ENCODE assay signal across 8 cellular contexts in genomic region chr1:161185732-161186311, GRCh38. TPM values are rescaled to one million over a fixed set of nuclear protein-coding genes. Genes with fewer than 3 reads are reported as not detected.
DNase-seq lines count a peak whose midpoint lies in the region; ATAC-seq, FAIRE-seq and TF ChIP-seq lines count a peak whose summit lies in the region.

No MANE protein-coding gene starts in this region.

- ATAC-seq in GM19324 (IDR thresholded peaks at IDR 0.05; ENCODE audit: low FRiP score, unreplicated experiment) (peak; percentile 15), HG03565 (IDR thresholded peaks at IDR 0.05; ENCODE audit: unreplicated experiment) (peak; percentile 21), GM12878 (peak; percentile 63), pancreas (peak in 3 of 4 donors; percentile 21 to 61 (median 55))

- H3K9ac ChIP-seq in GM12878 (ENCODE audit: control insufficient read depth, insufficient read depth, low read length), result peak overlapping the region; percentile 59

- RAD21 ChIA-PET in GM12878 (lab: Charles Lee; ENCODE audit: unreplicated experiment), result interaction anchor here (1.0 to 2.4 kb wide), 6 partner anchors 9 to 120 kb away, joined by 3 to 13 read pairs (median 8); partner anchors contain the start of genes NDUFS2 and TOMM40L

- no peak for DNase-seq in A673 (ENCODE audit: low spot score)
- DNase-seq in GM12878 (ENCODE audit: low read depth, low spot score), result peak; percentile 73
- no peak for DNase-seq in pancreas
- DNase-seq in NCI-H2081 treated with DMSO at 0.1 percent for 48 hours (lab: John Stamatoyannopoulos, UW), result no peak
- DNase-seq in SHP77 (lab: John Stamatoyannopoulos, UW), result no peak
- no peak for DNase-seq in NCI-H1417 (lab: John Stamatoyannopoulos, UW)

- no peak for TF ChIP-seq RAD21 in GM12878 (IDR thresholded peaks at IDR 0.05; ENCODE audit: insufficient read depth, low read depth, low read length)

- H3K36me3 ChIP-seq in A673 (ENCODE audit: insufficient read depth, low read length, poor library complexity, severe bottlenecking), result peaks cover 4% of the 10 kb centered on the region
- no peaks in the 10 kb centered on the region for H3K36me3 ChIP-seq in GM12878 (ENCODE audit: control insufficient read depth in 2 of 2, insufficient read depth in 2 of 2, low read length in 1 of 2)
- H3K36me3 ChIP-seq in pancreas, result no peaks in the 10 kb centered on the region

- CTCF ChIA-PET in A673 (lab: Charles Lee), result interaction anchor here (0.6 kb wide), 1 partner anchor 215 kb away, joined by 6 read pairs; no protein-coding TSS in a partner anchor
- CTCF ChIA-PET in GM12878 (lab: Yijun Ruan, JAX), result interaction anchor here (1.0 to 4.5 kb wide), 11 partner anchors 9 to 196 kb away, joined by 3 to 30 read pairs (median 4); partner anchors contain the start of genes B4GALT3, NDUFS2, PPOX and TOMM40L

- in situ Hi-C loops in GM12878 (cut with MboI), result no loop called here

- H3K9me3 ChIP-seq in A673 (ENCODE audit: low read depth, low read length, poor library complexity, severe bottlenecking) (no peaks in the 10 kb centered on the region), GM12878 (replicated peaks; ENCODE audit: control insufficient read depth, insufficient read depth, low read length) (no peaks in the 10 kb centered on the region), pancreas (no peaks in the 10 kb centered on the region)

- TF ChIP-seq CTCF in A673 (conservative IDR thresholded peaks at IDR 0.05; ENCODE audit: low read depth, low read length) (no peak), GM12878 (IDR thresholded peaks at IDR 0.05 in 2 of 3, conservative IDR thresholded peaks at IDR 0.05 in 1 of 3; ENCODE audit: control insufficient read depth in 2 of 3, extremely low read depth in 1 of 3, insufficient read depth in 1 of 3, low read depth in 3 of 3, low read length in 3 of 3) (no peak), pancreas (IDR thresholded peaks at IDR 0.05) (no peak)

- no peaks in the 10 kb centered on the region for H4K20me1 ChIP-seq in GM12878 (ENCODE audit: control insufficient read depth, insufficient read depth)

- WGBS in GM12878 (ENCODE audit: insufficient coverage, insufficient replicate concordance, low lambda C conversion rate, missing lambda C conversion rate), result 0% methylated on average over 2 of the region's 2 CpGs
- WGBS in pancreas, 2 donors, result 46 to 47% methylated on average over 2 of the region's 2 CpGs

- H2AFZ ChIP-seq in GM12878 (ENCODE audit: control insufficient read depth, low read depth, low read length), result peak overlapping the region; percentile 49

- FAIRE-seq in GM12878 (lab: Jason Lieb, UNC) (peak; percentile 71), pancreas (lab: Jason Lieb, UNC) (no peak)

- H3K4me1 ChIP-seq in A673 (ENCODE audit: insufficient read depth, low read length, poor library complexity, severe bottlenecking), result peaks cover 13% of the 10 kb centered on the region
- peaks cover 54% of the 10 kb centered on the region for H3K4me1 ChIP-seq in GM12878 (ENCODE audit: control insufficient read depth, insufficient read depth, low read length)
- no peaks in the 10 kb centered on the region for H3K4me1 ChIP-seq in pancreas

- peak overlapping the region; percentile 81 for H3K4me2 ChIP-seq in GM12878 (ENCODE audit: control insufficient read depth, insufficient read depth)

- peak in 1 of 2 experiments; percentile 33; a peak in 1 of 4 replicates for TF ChIP-seq EP300 in GM12878 (IDR thresholded peaks at IDR 0.05; ENCODE audit: borderline replicate concordance in 1 of 2, control insufficient read depth in 1 of 2, low read depth in 2 of 2, low read length in 2 of 2)

- SMC1A ChIA-PET in GM12878 (lab: Charles Lee; ENCODE audit: uncharacterized antibody, unreplicated experiment), result interaction anchor here (0.6 to 3.0 kb wide), 12 partner anchors 8 to 1995 kb away, joined by 3 to 19 read pairs (median 5); partner anchors contain the start of genes B4GALT3, NDUFS2, PPOX and TOMM40L

- peaks cover 14% of the 10 kb centered on the region for H3K79me2 ChIP-seq in GM12878 (ENCODE audit: control insufficient read depth, insufficient read depth, low read length)

- BruUV-seq in A673 (replicated peaks; lab: Mats Ljungman, UMichigan) (no TSS peak), GM12878 (replicated peaks; lab: Mats Ljungman, UMichigan) (TSS peak; percentile 62)

- no peak; the same call in 1 of the 2 replicates for TF ChIP-seq POLR2A in GM12878 (IDR thresholded peaks at IDR 0.05; ENCODE audit: low read depth, low read length)

- intact Hi-C loops in A673 (cut with micrococcal nuclease; ENCODE audit: unreplicated experiment) (no loop called here), GM12878 (cut with micrococcal nuclease; ENCODE audit: unreplicated experiment) (no loop called here), pancreas (cut with DNase I) (no loop called here)

- H3K27ac ChIP-seq in A673 (ENCODE audit: low read depth, low read length, poor library complexity, severe bottlenecking) (peak overlapping the region; percentile 45), GM12878 (ENCODE audit: control insufficient read depth, insufficient read depth) (peak overlapping the region; percentile 97), pancreas (peak overlapping the region in 2 of 4 donors; percentile 13 to 22)

- H3K27me3 ChIP-seq in A673 (replicated peaks; ENCODE audit: insufficient read depth, low read depth, low read length, poor library complexity) (no peaks in the 10 kb centered on the region), GM12878 (replicated peaks in 1 of 2; ENCODE audit: control insufficient read depth in 2 of 2, insufficient read depth in 2 of 2, low read length in 1 of 2) (no peaks in the 10 kb centered on the region), pancreas (no peaks in the 10 kb centered on the region)

- H3K4me3 ChIP-seq in A673 (ENCODE audit: low read depth, low read length, poor library complexity, severe bottlenecking) (no peak overlapping the region), GM12878 (peak overlapping the region; percentile 11; the same call in 1 of the 2 replicates), pancreas (no peak overlapping the region)

- POLR2A ChIA-PET in A673 (lab: Charles Lee; ENCODE audit: low non-redundant PET), result interaction anchor here (0.7 kb wide), 1 partner anchor 105 kb away, joined by 4 read pairs; no protein-coding TSS in a partner anchor
- POLR2A ChIA-PET in GM12878 (lab: Charles Lee), result interaction anchor here (0.6 to 1.6 kb wide), 13 partner anchors 9 to 205 kb away, joined by 3 to 8 read pairs (median 4); partner anchors contain the start of genes B4GALT3, NDUFS2, PPOX and TOMM40L

RNA-seq across cellular contexts. Expression of gene B4GALT3, which starts 8.5 kb away (rescaled TPM):
- total RNA-seq in A673 (2021), result 47.9 and 55.1 TPM in 2 replicates
- 25.3 and 32.1 TPM in 2 replicates for total RNA-seq in GM12878 (2013; cell fraction: nucleolus; rRNA removed)
- total RNA-seq in GM12878 (2014; rRNA removed), result 44.7 and 48.4 TPM in 2 replicates
- 27.7 and 30.1 TPM in 2 replicates for total RNA-seq in GM12878 (2014; rRNA removed; fragmentation: Illumina TruSeq; extraction: Trizol)
- total RNA-seq in GM12878 (2021), result 36.5 and 40.2 TPM in 2 replicates
- 47.6 TPM for polyA plus RNA-seq in GM12878 (2011; ENCODE audit: low read depth)
- polyA plus RNA-seq in GM12878 (2011; rRNA removed), result 13.4 and 28.8 TPM in 2 replicates
- polyA plus RNA-seq in GM12878 (2011; cell fraction: cytosol; rRNA removed), result 42.8 and 45.3 TPM in 2 replicates
- polyA plus RNA-seq in GM12878 (2011; cell fraction: nucleus; rRNA removed), result 73.8 and 89.0 TPM in 2 replicates
- polyA plus RNA-seq in GM12878 (2012), result 45.0 and 48.5 TPM in 2 replicates
- polyA plus RNA-seq in GM12878 (2014; fragmentation: Illumina TruSeq; extraction: Trizol), result 31.5 and 45.1 TPM in 2 replicates
- polyA plus RNA-seq in GM12878 (2014; fragmentation: Nextera tagmentation; extraction: Ambion mirVana), result 10 to 100 TPM; 27.1 to 39.7 TPM
- 57.6 and 62.3 TPM in 2 replicates for polyA plus RNA-seq in GM12878 (2014; rRNA removed)
- polyA plus RNA-seq in GM12878 (2016; fragmentation: Nextera tagmentation; extraction: Ambion mirVana), result 10 to 100 TPM; 45.8 to 58.9 TPM
- 17.6 and 20.0 TPM in 2 replicates for polyA minus RNA-seq in GM12878 (2011; rRNA and poly(A)+ RNA removed)
- 14.8 and 17.2 TPM in 2 replicates for polyA minus RNA-seq in GM12878 (2011; cell fraction: cytosol; rRNA and poly(A)+ RNA removed)
- polyA minus RNA-seq in GM12878 (2011; cell fraction: nucleus; rRNA and poly(A)+ RNA removed), result 19.0 and 24.4 TPM in 2 replicates
- 10 to 100 TPM; 14.8 to 22.0 (median 19.0) TPM for total RNA-seq in pancreas
- 10 to 100 TPM; 29.7 to 35.6 TPM for polyA plus RNA-seq in pancreas

RNA-seq across cellular contexts. Expression of gene ADAMTS4, which starts 13.0 kb away (rescaled TPM):
- 28.6 and 31.6 TPM in 2 replicates for total RNA-seq in A673 (2021)
- 0.05 and 0.10 TPM in 2 replicates for total RNA-seq in GM12878 (2013; cell fraction: nucleolus; rRNA removed)
- total RNA-seq in GM12878 (2014; rRNA removed), result 0.06 and 0.11 TPM in 2 replicates
- 0.04 and 0.05 TPM in 2 replicates for total RNA-seq in GM12878 (2014; rRNA removed; fragmentation: Illumina TruSeq; extraction: Trizol)
- total RNA-seq in GM12878 (2021), result 0.05 and 0.13 TPM in 2 replicates
- polyA plus RNA-seq in GM12878 (2011; ENCODE audit: low read depth), result 0.04 TPM
- 0.05 and 0.09 TPM in 2 replicates for polyA plus RNA-seq in GM12878 (2011; rRNA removed)
- polyA plus RNA-seq in GM12878 (2011; cell fraction: cytosol; rRNA removed), result 0.03 TPM in 2 replicates
- polyA plus RNA-seq in GM12878 (2011; cell fraction: nucleus; rRNA removed), result 0.06 and 0.07 TPM in 2 replicates
- polyA plus RNA-seq in GM12878 (2012), result 0.05 and 0.08 TPM in 2 replicates
- polyA plus RNA-seq in GM12878 (2014; fragmentation: Illumina TruSeq; extraction: Trizol), result 0.01 and 0.02 TPM in 2 replicates
- under 1 TPM in 1 of 2 experiments, not detected in 1; 0.07 TPM for polyA plus RNA-seq in GM12878 (2014; fragmentation: Nextera tagmentation; extraction: Ambion mirVana)
- polyA plus RNA-seq in GM12878 (2014; rRNA removed), result 0.05 and 0.06 TPM in 2 replicates
- polyA plus RNA-seq in GM12878 (2016; fragmentation: Nextera tagmentation; extraction: Ambion mirVana), result under 1 TPM in 1 of 2 experiments, not detected in 1; 0.03 TPM
- 0.15 and 0.29 TPM in 2 replicates for polyA minus RNA-seq in GM12878 (2011; rRNA and poly(A)+ RNA removed)
- polyA minus RNA-seq in GM12878 (2011; cell fraction: cytosol; rRNA and poly(A)+ RNA removed), result 0.13 and 0.21 TPM in 2 replicates
- polyA minus RNA-seq in GM12878 (2011; cell fraction: nucleus; rRNA and poly(A)+ RNA removed), result 0.36 and 0.67 TPM in 2 replicates
- 1 to 10 TPM; 2.7 to 6.6 (median 4.8) TPM for total RNA-seq in pancreas
- 1 to 10 TPM; 3.7 to 3.9 TPM for polyA plus RNA-seq in pancreas

RNA-seq across cellular contexts. Expression of gene NDUFS2, which starts 16.3 kb away (rescaled TPM):
- total RNA-seq in A673 (2021) (123 and 133 TPM in 2 replicates), GM12878 (2014; rRNA removed) (160 and 182 TPM in 2 replicates), GM12878 (2014; rRNA removed; fragmentation: Illumina TruSeq; extraction: Trizol) (135 and 136 TPM in 2 replicates), GM12878 (2021) (78.7 and 79.9 TPM in 2 replicates), pancreas (10 to 100 TPM; 26.7 to 44.4 (median 31.1) TPM)
- 61.8 and 68.8 TPM in 2 replicates for total RNA-seq in GM12878 (2013; cell fraction: nucleolus; rRNA removed)
- polyA plus RNA-seq in GM12878 (2011; ENCODE audit: low read depth), result 73.6 TPM
- polyA plus RNA-seq in GM12878 (2011; rRNA removed) (154 and 186 TPM in 2 replicates), GM12878 (2014; fragmentation: Illumina TruSeq; extraction: Trizol) (135 and 147 TPM in 2 replicates), GM12878 (2014; fragmentation: Nextera tagmentation; extraction: Ambion mirVana) (10 to 100 TPM; 66.5 to 93.9 TPM), GM12878 (2014; rRNA removed) (186 and 190 TPM in 2 replicates), GM12878 (2016; fragmentation: Nextera tagmentation; extraction: Ambion mirVana) (100 to 1,000 TPM; 203 to 215 TPM), pancreas (10 to 100 TPM; 29.3 to 56.8 TPM)
- polyA plus RNA-seq in GM12878 (2011; cell fraction: cytosol; rRNA removed), result 161 and 199 TPM in 2 replicates
- polyA plus RNA-seq in GM12878 (2011; cell fraction: nucleus; rRNA removed), result 138 and 144 TPM in 2 replicates
- polyA plus RNA-seq in GM12878 (2012), result 106 and 107 TPM in 2 replicates
- polyA minus RNA-seq in GM12878 (2011; rRNA and poly(A)+ RNA removed), result 145 and 211 TPM in 2 replicates
- polyA minus RNA-seq in GM12878 (2011; cell fraction: cytosol; rRNA and poly(A)+ RNA removed), result 48.6 and 58.0 TPM in 2 replicates
- 58.3 and 81.3 TPM in 2 replicates for polyA minus RNA-seq in GM12878 (2011; cell fraction: nucleus; rRNA and poly(A)+ RNA removed)

RNA-seq across cellular contexts. Expression of gene PPOX, which starts 19.6 kb away (rescaled TPM):
- total RNA-seq in A673 (2021) (24.3 and 25.2 TPM in 2 replicates), GM12878 (2014; rRNA removed) (21.1 and 28.1 TPM in 2 replicates), GM12878 (2014; rRNA removed; fragmentation: Illumina TruSeq; extraction: Trizol) (10.9 and 12.5 TPM in 2 replicates), GM12878 (2021) (19.7 and 20.0 TPM in 2 replicates), pancreas (10 to 100 TPM in 3 of 6 donors, 1 to 10 TPM in 3; 7.4 to 14.3 (median 10.2) TPM)
- 31.9 and 34.9 TPM in 2 replicates for total RNA-seq in GM12878 (2013; cell fraction: nucleolus; rRNA removed)
- 12.5 TPM for polyA plus RNA-seq in GM12878 (2011; ENCODE audit: low read depth)
- polyA plus RNA-seq in GM12878 (2011; rRNA removed) (12.4 and 20.5 TPM in 2 replicates), GM12878 (2014; fragmentation: Illumina TruSeq; extraction: Trizol) (9.8 and 11.3 TPM in 2 replicates), GM12878 (2014; fragmentation: Nextera tagmentation; extraction: Ambion mirVana) (10 to 100 TPM in 1 of 2 experiments, 1 to 10 TPM in 1; 8.9 to 16.3 TPM), GM12878 (2014; rRNA removed) (20.6 and 21.4 TPM in 2 replicates), GM12878 (2016; fragmentation: Nextera tagmentation; extraction: Ambion mirVana) (10 to 100 TPM; 25.2 to 31.5 TPM), pancreas (10 to 100 TPM; 42.0 to 56.4 TPM)
- polyA plus RNA-seq in GM12878 (2011; cell fraction: cytosol; rRNA removed), result 17.9 and 25.4 TPM in 2 replicates
- polyA plus RNA-seq in GM12878 (2011; cell fraction: nucleus; rRNA removed), result 80.2 and 100 TPM in 2 replicates
- 22.1 and 24.6 TPM in 2 replicates for polyA plus RNA-seq in GM12878 (2012)
- 10.1 and 17.2 TPM in 2 replicates for polyA minus RNA-seq in GM12878 (2011; rRNA and poly(A)+ RNA removed)
- 5.9 and 10.7 TPM in 2 replicates for polyA minus RNA-seq in GM12878 (2011; cell fraction: cytosol; rRNA and poly(A)+ RNA removed)
- 18.3 and 23.5 TPM in 2 replicates for polyA minus RNA-seq in GM12878 (2011; cell fraction: nucleus; rRNA and poly(A)+ RNA removed)

RNA-seq across cellular contexts. Expression of gene USP21, which starts 26.5 kb away (rescaled TPM):
- total RNA-seq in A673 (2021) (46.2 and 51.8 TPM in 2 replicates), GM12878 (2014; rRNA removed) (11.2 and 12.2 TPM in 2 replicates), GM12878 (2014; rRNA removed; fragmentation: Illumina TruSeq; extraction: Trizol) (3.2 and 4.0 TPM in 2 replicates), GM12878 (2021) (23.7 and 28.6 TPM in 2 replicates), pancreas (10 to 100 TPM in 3 of 6 donors, 1 to 10 TPM in 3; 7.9 to 18.4 (median 9.5) TPM)
- total RNA-seq in GM12878 (2013; cell fraction: nucleolus; rRNA removed), result 29.8 and 30.0 TPM in 2 replicates
- 10.6 TPM for polyA plus RNA-seq in GM12878 (2011; ENCODE audit: low read depth)
- polyA plus RNA-seq in GM12878 (2011; rRNA removed) (10.1 and 14.3 TPM in 2 replicates), GM12878 (2014; fragmentation: Illumina TruSeq; extraction: Trizol) (17.6 and 18.8 TPM in 2 replicates), GM12878 (2014; fragmentation: Nextera tagmentation; extraction: Ambion mirVana) (1 to 10 TPM; 3.2 to 8.3 TPM), GM12878 (2014; rRNA removed) (26.9 and 29.8 TPM in 2 replicates), GM12878 (2016; fragmentation: Nextera tagmentation; extraction: Ambion mirVana) (10 to 100 TPM; 19.4 to 21.9 TPM), pancreas (10 to 100 TPM; 21.1 to 25.3 TPM)
- 23.1 and 27.3 TPM in 2 replicates for polyA plus RNA-seq in GM12878 (2011; cell fraction: cytosol; rRNA removed)
- polyA plus RNA-seq in GM12878 (2011; cell fraction: nucleus; rRNA removed), result 129 and 139 TPM in 2 replicates
- polyA plus RNA-seq in GM12878 (2012), result 15.7 and 16.8 TPM in 2 replicates
- 10.1 and 12.7 TPM in 2 replicates for polyA minus RNA-seq in GM12878 (2011; rRNA and poly(A)+ RNA removed)
- 6.1 and 12.3 TPM in 2 replicates for polyA minus RNA-seq in GM12878 (2011; cell fraction: cytosol; rRNA and poly(A)+ RNA removed)
- 25.9 and 34.9 TPM in 2 replicates for polyA minus RNA-seq in GM12878 (2011; cell fraction: nucleus; rRNA and poly(A)+ RNA removed)
